ENCODE assay signal across 1 cellular context in genomic region chr6:145809211-145809610, GRCh38.
TF ChIP-seq lines count a peak whose summit lies in the region.

No MANE protein-coding gene starts in this region.

TF ChIP-seq in GM12878, 131 proteins besides CTCF, POLR2A, EP300 and RAD21 (continued from another document):
- TF ChIP-seq PKNOX1 (IDR thresholded peaks at IDR 0.05) (no peak), MEF2A (IDR thresholded peaks at IDR 0.05; ENCODE audit: insufficient read depth, low read depth, low read length) (peak; percentile 67; the same call in 1 of the 2 replicates), MEF2B (IDR thresholded peaks at IDR 0.05; ENCODE audit: partially characterized antibody, poor library complexity, severe bottlenecking) (no peak), ASH2L (IDR thresholded peaks at IDR 0.05; ENCODE audit: borderline replicate concordance, low read depth) (no peak), ATF2 (IDR thresholded peaks at IDR 0.05; ENCODE audit: low read length) (peak; percentile 72), CREM (IDR thresholded peaks at IDR 0.05; ENCODE audit: low read depth) (0 out of 2 replicates have a peak, but pooled peaks have one; percentile 30), HSF1 (IDR thresholded peaks at IDR 0.05; ENCODE audit: low read depth, low read length) (no peak), ZBTB40 (IDR thresholded peaks at IDR 0.05; ENCODE audit: borderline replicate concordance) (peak; percentile 82), TCF12 (IDR thresholded peaks at IDR 0.05; ENCODE audit: low read depth, low read length) (no peak), SMARCA5 (IDR thresholded peaks at IDR 0.05) (no peak), NKRF (conservative IDR thresholded peaks at IDR 0.05) (no peak), REST (IDR thresholded peaks at IDR 0.05; ENCODE audit: low read depth, low read length) (no peak), BHLHE40 (IDR thresholded peaks at IDR 0.05; ENCODE audit: borderline replicate concordance in 1 of 2, low read depth in 2 of 2, low read length in 1 of 2) (peak; percentile 6 to 19; a peak in 1 of 4 replicates), TBL1XR1 (IDR thresholded peaks at IDR 0.05; ENCODE audit: low read depth, low read length) (no peak), FOXK2 (IDR thresholded peaks at IDR 0.05) (no peak), SREBF2 (IDR thresholded peaks at IDR 0.05; ENCODE audit: low read length) (no peak), KLF5 (IDR thresholded peaks at IDR 0.05; ENCODE audit: partially characterized antibody) (no peak), SUZ12 (IDR thresholded peaks at IDR 0.05; ENCODE audit: unreplicated experiment) (no peak), RUNX3 (IDR thresholded peaks at IDR 0.05; ENCODE audit: low read length) (0 out of 2 replicates have a peak, but pooled peaks have one; percentile 24), ZZZ3 (IDR thresholded peaks at IDR 0.05; ENCODE audit: control insufficient read depth, insufficient read length, low read depth) (no peak), FOXM1 (IDR thresholded peaks at IDR 0.05; ENCODE audit: low read depth, low read length) (peak; percentile 38; the same call in 1 of the 2 replicates), IRF4 (IDR thresholded peaks at IDR 0.05; ENCODE audit: low read depth, low read length) (no peak), ATF7 (IDR thresholded peaks at IDR 0.05; ENCODE audit: low read depth) (peak; percentile 74), SUPT20H (IDR thresholded peaks at IDR 0.05; ENCODE audit: borderline replicate concordance, control insufficient read depth, low read depth, low read length) (no peak), RELB (IDR thresholded peaks at IDR 0.05; ENCODE audit: low read depth) (no peak), BMI1 (IDR thresholded peaks at IDR 0.05; ENCODE audit: borderline replicate concordance) (no peak), USF1 (IDR thresholded peaks at IDR 0.05; ENCODE audit: borderline replicate concordance, extremely low read length, insufficient read depth, low read depth, low read length) (no peak), ZNF274 (IDR thresholded peaks at IDR 0.05; ENCODE audit: insufficient read depth, insufficient read length) (no peak), CREB1 (IDR thresholded peaks at IDR 0.05; ENCODE audit: low read depth) (peak; percentile 65; the same call in 1 of the 2 replicates), RAD51 (IDR thresholded peaks at IDR 0.05) (peak; percentile 60), SRF (IDR thresholded peaks at IDR 0.05; ENCODE audit: low read depth in 2 of 2, low read length in 2 of 2) (no peak), JUNB (IDR thresholded peaks at IDR 0.05) (peak; percentile 18; the same call in 1 of the 2 replicates), ZNF622 (IDR thresholded peaks at IDR 0.05) (no peak)
